Comparison of ENCODE assay signal across 31 cellular contexts in the genomic region with DNA sequence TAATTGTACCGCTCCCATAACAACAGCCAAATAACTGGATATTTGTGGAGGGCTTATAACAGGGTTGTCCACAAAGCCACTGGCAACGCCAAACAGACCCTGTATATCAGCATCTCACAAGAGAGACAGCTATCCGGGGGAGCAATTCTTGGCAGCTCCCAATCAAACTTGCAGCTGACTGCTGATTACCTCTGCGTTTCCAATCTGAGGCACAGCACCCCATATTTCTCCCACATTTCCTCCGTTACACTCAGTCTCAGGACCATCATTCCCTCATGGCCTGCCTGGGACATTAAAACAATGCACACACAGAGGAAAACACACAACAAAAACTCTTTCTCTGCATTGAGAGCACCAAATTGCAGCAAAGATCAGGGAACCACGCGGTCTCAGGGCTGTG.
"Had no signal": no experiment of that assay in that cellular context is flagged by ENCODE, and none has a peak within 500 bp of the region (broad histone marks: within the 10 kb centered on the region; RNA-seq: fewer than 3 reads in every experiment).

No MANE protein-coding gene starts in this region.

- H3K4me3 ChIP-seq: adrenal gland, body of pancreas, MG63, SK-N-MC had no signal

- H3K4me1 Mint-ChIP-seq: central memory CD8-positive, alpha-beta T cell had no signal

- H3K36me3 ChIP-seq: adrenal gland, MG63, WERI-Rb-1 had no signal

- H3K4me3 Mint-ChIP-seq: activated CD4-positive, alpha-beta memory T cell treated with anti-CD3 and anti-CD28 coated beads, Interleukin-2, amount 10 ng/mL, durations not matched to agents 7 days and 5 days; activated CD4-positive, alpha-beta T cell treated with anti-CD3 and anti-CD28 coated beads for 36 hours; activated naive CD8-positive, alpha-beta T cell treated with anti-CD3 and anti-CD28 coated beads, Interleukin-2, amount 10 ng/mL, durations not matched to agents 7 days and 5 days; central memory CD8-positive, alpha-beta T cell; T-cell had no signal

- H3K36me3 Mint-ChIP-seq: T-cell had no signal

- H3K9me3 ChIP-seq: adrenal gland, MG63 had no signal

- H3K27ac Mint-ChIP-seq: activated CD4-positive, alpha-beta memory T cell treated with anti-CD3 and anti-CD28 coated beads, Interleukin-2, amount 10 ng/mL, durations not matched to agents 7 days and 5 days; activated CD4-positive, alpha-beta T cell treated with anti-CD3 and anti-CD28 coated beads for 36 hours; activated naive CD8-positive, alpha-beta T cell treated with anti-CD3 and anti-CD28 coated beads, Interleukin-2, amount 10 ng/mL, durations not matched to agents 7 days and 5 days; T-cell had no signal

- H3K27ac ChIP-seq: adrenal gland, body of pancreas, SK-N-MC, WERI-Rb-1 had no signal

- DNase-seq: activated CD4-positive, alpha-beta memory T cell treated with anti-CD3 and anti-CD28 coated beads, Interleukin-2, amount 10 ng/mL, durations not matched to agents 7 days and 5 days; activated CD4-positive, alpha-beta T cell treated with anti-CD3 and anti-CD28 coated beads for 36 hours; activated CD4-positive, alpha-beta T cell treated with anti-CD3 and anti-CD28 coated beads, Interleukin-2, amount 50 U/mL, for 1 hour; activated CD8-positive, alpha-beta memory T cell treated with anti-CD3 and anti-CD28 coated beads, Interleukin-2, amount 50 U/mL, for 48 hours; activated naive CD4-positive, alpha-beta T cell treated with anti-CD3 and anti-CD28 coated beads, Interleukin-2, amount 50 U/mL, for 16 hours; activated naive CD8-positive, alpha-beta T cell treated with anti-CD3 and anti-CD28 coated beads, Interleukin-2, amount 10 ng/mL, durations not matched to agents 7 days and 5 days; activated T-cell treated with anti-CD3 and anti-CD28 coated beads, Interleukin-2, amount 50 U/mL, for 1 hour; adrenal gland; anterior cingulate cortex; body of pancreas; KG1; MG63; MV-4-11; NCI-H1092 treated with DMSO at 0.1 percent for 48 hours; NCI-H1417 treated with DMSO at 0.1 percent for 48 hours; NCI-H1694; NCI-H2029; NCI-H2107; NCI-H345; NCI-H510A treated with DMSO at 0.1 percent for 48 hours; NCI-H69; NK-92 treated with Interleukin-12 subunit alpha and Interleukin-12 subunit beta, amount 100 ng/mL, for 24 hours; OCI-M1; RPMI8226; T-cell; T-helper 2 cell; WERI-Rb-1 had no signal

- ATAC-seq: activated CD4-positive, alpha-beta T cell treated with anti-CD3 and anti-CD28 coated beads for 36 hours; body of pancreas; Panc1; Right ventricle myocardium inferior; T-cell had no signal

- H3K4me1 ChIP-seq: adrenal gland, body of pancreas had no signal

- H3K27me3 ChIP-seq: adrenal gland, body of pancreas, MG63 had no signal
